In the genomic region with DNA sequence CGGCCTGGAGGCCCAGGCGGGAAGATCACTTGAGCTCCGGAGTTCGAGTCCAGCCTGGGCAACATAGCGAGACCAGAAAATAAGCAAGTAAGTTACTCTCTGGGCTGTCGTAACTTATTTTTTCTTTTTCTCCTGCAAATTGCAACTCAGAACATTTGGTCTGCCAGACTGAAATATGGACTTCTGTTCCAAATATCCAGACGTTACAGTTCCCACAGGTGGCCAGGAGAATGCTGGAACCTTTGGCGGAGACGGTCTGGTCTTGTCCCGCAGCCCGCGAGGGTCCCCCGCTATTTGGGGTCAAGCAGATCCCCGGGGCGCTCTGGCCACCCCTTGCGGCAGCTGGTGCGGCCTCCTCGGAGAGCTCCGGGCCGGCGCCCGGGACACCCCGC, we compare ENCODE assay signal across 8 cellular contexts. TPM values are rescaled to one million over a fixed set of nuclear protein-coding genes. Genes with fewer than 3 reads are reported as not detected.
DNase-seq lines count a peak whose midpoint lies in the region; ATAC-seq and TF ChIP-seq lines count a peak whose summit lies in the region.

No MANE protein-coding gene starts in this region.

- H3K9me3 Mint-ChIP-seq in naive B cell = peaks cover 0 to 2% (median 0%) of the 10 kb centered on the region in 7 donors

- no peaks in the 10 kb centered on the region for H3K36me3 ChIP-seq in A673 (ENCODE audit: insufficient read depth, low read length, poor library complexity, severe bottlenecking)
- H3K36me3 ChIP-seq in KMS-11 (ENCODE audit: insufficient read depth) = no peaks in the 10 kb centered on the region
- H3K36me3 ChIP-seq in colonic mucosa = no peaks in the 10 kb centered on the region

- no peaks in the 10 kb centered on the region for H3K79me2 ChIP-seq in KMS-11 (ENCODE audit: insufficient read depth, low read depth)

- no peaks in the 10 kb centered on the region for H4K20me1 ChIP-seq in KMS-11 (ENCODE audit: insufficient read depth)

- H3K27ac ChIP-seq in A673 (ENCODE audit: low read depth, low read length, poor library complexity, severe bottlenecking) (peak overlapping the region; percentile 70), KMS-11 (no peak overlapping the region), colonic mucosa (peak overlapping the region; percentile 81)

- POLR2A ChIA-PET in A673 (lab: Charles Lee; ENCODE audit: low non-redundant PET) = interaction anchor here (0.8 kb wide), 1 partner anchor 262 kb away, joined by 3 read pairs; no protein-coding TSS in a partner anchor
- POLR2A ChIA-PET in GM10248 (lab: Yijun Ruan, JAX) = no interaction called here
- POLR2A ChIA-PET in HEK293T (lab: Yijun Ruan, JAX) = interaction anchor here (0.6 to 2.5 kb wide), 15 partner anchors 9 to 172 kb away, joined by 3 to 22 read pairs (median 4); a partner anchor contains a TSS

- H3K27ac Mint-ChIP-seq in naive B cell = no peak overlapping the region

- H3K4me3 ChIP-seq in A673 (ENCODE audit: low read depth, low read length, poor library complexity, severe bottlenecking) (peak overlapping the region; percentile 74), KMS-11 (IDR thresholded peaks at IDR 0.05; ENCODE audit: insufficient read depth, low read depth, low read length) (no peak overlapping the region), colonic mucosa (peak overlapping the region; percentile 70)

- DNase-seq in A673 (ENCODE audit: low spot score) (no peak), colonic mucosa (no peak), naive B cell (no peak), GM10248 (ENCODE audit: extremely low spot score) (no peak), NCI-H2107 (lab: John Stamatoyannopoulos, UW) (no peak), SK-N-DZ (ENCODE audit: low spot score) (no peak), HEK293T (ENCODE audit: extremely low spot score) (no peak)

- CTCF ChIA-PET in A673 (lab: Charles Lee) = no interaction called here
- CTCF ChIA-PET in GM10248 (lab: Yijun Ruan, JAX) = interaction anchor here (1.3 to 2.3 kb wide), 3 partner anchors 39 to 172 kb away, joined by 3 to 10 read pairs (median 4); no protein-coding TSS in a partner anchor
- CTCF ChIA-PET in HEK293T (lab: Yijun Ruan, JAX) = interaction anchor here (1.1 to 4.0 kb wide), 2 partner anchors 38 to 106 kb away, joined by 3 to 22 read pairs; no protein-coding TSS in a partner anchor

- intact Hi-C loops in A673 (cut with micrococcal nuclease; ENCODE audit: unreplicated experiment) = no loop called here
- intact Hi-C loops in colonic mucosa (cut with DNase I) = no loop called here

- peak overlapping the region; percentile 38; the same call in 1 of the 2 replicates for H2AFZ ChIP-seq in KMS-11 (ENCODE audit: low read depth)

- no peaks in the 10 kb centered on the region for H3K36me3 Mint-ChIP-seq in naive B cell

- peaks cover 30 to 53% (median 34%) of the 10 kb centered on the region in 3 donors for H3K27me3 Mint-ChIP-seq in naive B cell

- H3K4me1 ChIP-seq in A673 (ENCODE audit: insufficient read depth, low read length, poor library complexity, severe bottlenecking) (no peaks in the 10 kb centered on the region), KMS-11 (ENCODE audit: low read depth, poor library complexity, severe bottlenecking) (no peaks in the 10 kb centered on the region), colonic mucosa (peaks cover 3% of the 10 kb centered on the region)

- H3K27me3 ChIP-seq in A673 (replicated peaks; ENCODE audit: insufficient read depth, low read depth, low read length, poor library complexity) = no peaks in the 10 kb centered on the region
- H3K27me3 ChIP-seq in KMS-11 (ENCODE audit: insufficient read depth, low read depth) = no peaks in the 10 kb centered on the region
- H3K27me3 ChIP-seq in colonic mucosa = no peaks in the 10 kb centered on the region

- H3K4me3 Mint-ChIP-seq in naive B cell = peak overlapping the region; percentile 59 to 81 (median 74)

- H3K9ac ChIP-seq in KMS-11 (no peak overlapping the region), colonic mucosa (ENCODE audit: low read depth in 2 of 2, low read length in 2 of 2) (peak overlapping the region; percentile 71 to 74)

- no peaks in the 10 kb centered on the region for H3K9me3 ChIP-seq in A673 (ENCODE audit: low read depth, low read length, poor library complexity, severe bottlenecking)
- H3K9me3 ChIP-seq in colonic mucosa = no peaks in the 10 kb centered on the region

- peak overlapping the region; percentile 17; the same call in 1 of the 2 replicates for H3K4me2 ChIP-seq in KMS-11

- no peak for ATAC-seq in naive B cell (ENCODE audit: low read depth in 2 of 2)

- H3K4me1 Mint-ChIP-seq in naive B cell = peaks cover under 1 to 15% (median 4%) of the 10 kb centered on the region in 3 donors

- BruUV-seq in A673 (replicated peaks; lab: Mats Ljungman, UMichigan) = no TSS peak

- TF ChIP-seq CTCF in A673 (conservative IDR thresholded peaks at IDR 0.05; ENCODE audit: low read depth, low read length) = no peak
- TF ChIP-seq CTCF in KMS-11 (conservative IDR thresholded peaks at IDR 0.05; ENCODE audit: low read depth, low read length) = no peak
- no peak for TF ChIP-seq CTCF in colonic mucosa (IDR thresholded peaks at IDR 0.05)
- TF ChIP-seq CTCF in GM10248 (IDR thresholded peaks at IDR 0.05; ENCODE audit: control extremely low read depth, extremely low read depth, low read depth, missing control alignments) = no peak

TF ChIP-seq in HEK293T, 16 proteins besides CTCF, POLR2A, EP300 and RAD21:
- TF ChIP-seq CTBP1 (IDR thresholded peaks at IDR 0.05; ENCODE audit: borderline replicate concordance) (no peak), SUZ12 (IDR thresholded peaks at IDR 0.05) (no peak), ELF4 (IDR thresholded peaks at IDR 0.05) (no peak), LEF1 (IDR thresholded peaks at IDR 0.05; ENCODE audit: borderline replicate concordance) (no peak)

RNA-seq across cellular contexts. Expression of a gene that starts 0.5 kb away (rescaled TPM):
- total RNA-seq in A673 (2021) (8.9 and 13.7 TPM in 2 replicates), colonic mucosa (10 to 100 TPM; 47.1 to 63.1 TPM)
- under 1 TPM in 2 of 6 donors, not detected in 4; 0.13 to 0.28 TPM for polyA plus RNA-seq in naive B cell (ENCODE audit: low read depth in 6 of 6)
- polyA plus RNA-seq in SK-N-DZ (2014; cell fraction: cytosol; rRNA removed) = 1.4 and 1.5 TPM in 2 replicates
- 2.0 and 9.4 TPM in 2 replicates for polyA plus RNA-seq in SK-N-DZ (2014; cell fraction: nucleus; rRNA removed)

RNA-seq across cellular contexts. Expression of a gene that starts 44.1 kb away (rescaled TPM):
- 0.28 TPM in 1 of 2 replicates, not detected in the other for total RNA-seq in A673 (2021)
- 10 to 100 TPM in 1 of 2 donors, 1 to 10 TPM in 1; 6.9 to 11.3 TPM for total RNA-seq in colonic mucosa
- 10 to 100 TPM in 2 of 6 donors, 1 to 10 TPM in 4; 5.5 to 15.8 (median 8.7) TPM for polyA plus RNA-seq in naive B cell (ENCODE audit: low read depth in 6 of 6)
- not detected in 2 replicates for polyA plus RNA-seq in SK-N-DZ (2014; cell fraction: cytosol; rRNA removed)
- polyA plus RNA-seq in SK-N-DZ (2014; cell fraction: nucleus; rRNA removed) = not detected in 2 replicates
